ENCODE assay signal across 8 cellular contexts in the genomic region with DNA sequence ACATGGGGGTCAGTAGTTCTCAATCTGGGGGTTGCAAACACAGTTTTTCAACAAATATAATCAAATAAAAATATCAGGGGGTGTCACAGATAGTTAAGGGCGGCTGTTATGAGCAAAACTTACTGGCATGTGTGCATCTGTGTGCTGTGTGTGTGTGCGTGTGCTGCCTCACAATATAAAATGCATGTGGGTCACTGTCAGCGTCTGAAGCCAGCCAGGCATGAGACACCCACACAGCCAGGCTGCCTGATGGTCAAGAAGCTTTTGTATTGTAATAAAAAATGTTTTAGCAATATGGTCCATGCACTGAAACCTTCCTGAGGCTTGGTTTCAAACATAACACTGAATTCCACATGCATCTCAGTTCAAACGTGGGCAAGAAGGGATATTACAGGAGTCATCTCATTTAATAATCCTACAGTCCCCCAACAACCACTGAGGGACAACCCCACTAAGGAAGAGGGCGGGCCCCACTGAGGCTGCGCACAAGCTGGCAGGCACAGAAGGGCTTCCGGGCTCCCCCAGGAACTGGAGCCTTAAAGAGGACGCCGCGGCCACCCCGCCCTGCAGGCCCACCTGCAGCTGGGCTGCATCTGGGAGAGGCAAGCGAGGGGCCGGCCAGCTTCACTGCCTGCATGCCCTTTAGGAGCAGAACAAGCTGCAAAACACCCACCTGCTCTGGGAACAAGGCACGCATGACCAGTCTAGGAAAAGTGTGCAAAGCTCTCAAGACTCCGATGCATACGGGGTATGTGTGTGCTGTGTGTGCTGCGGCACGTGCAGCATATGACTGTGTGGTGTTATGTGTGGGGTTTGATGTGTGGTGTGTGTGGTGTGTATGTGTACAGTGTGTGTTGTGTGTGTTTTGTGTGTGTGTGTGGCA. TPM values are rescaled to one million over a fixed set of nuclear protein-coding genes. Genes with fewer than 3 reads are reported as not detected.
DNase-seq lines count a peak whose midpoint lies in the region; ATAC-seq, FAIRE-seq and TF ChIP-seq lines count a peak whose summit lies in the region.

No MANE protein-coding gene starts in this region.

- peak overlapping the region; percentile 73 to 77 for H3K27ac ChIP-seq in kidney (ENCODE audit: low read depth in 2 of 2, low read length in 2 of 2)
- H3K27ac ChIP-seq in upper lobe of left lung = peak overlapping the region in 1 of 4 donors; percentile 13

- H3K27me3 ChIP-seq in upper lobe of left lung = no peaks in the 10 kb centered on the region

- peaks cover 90% of the 10 kb centered on the region for H3K4me1 Mint-ChIP-seq in activated CD4-positive, alpha-beta memory T cell treated with anti-CD3 and anti-CD28 coated beads, Interleukin-2, amount 10 ng/mL, durations not matched to agents 7 days and 5 days

- intact Hi-C loops in kidney (cut with DNase I) = no loop called here

- CTCF ChIA-PET in activated CD4-positive, alpha-beta memory T cell treated with anti-CD3 and anti-CD28 coated beads, Interleukin-2, amount 10 ng/mL, durations not matched to agents 7 days and 5 days (lab: Charles Lee) = interaction anchor here (1.0 to 1.8 kb wide), 2 partner anchors 18 to 65 kb away, joined by 3 to 13 read pairs; no protein-coding TSS in a partner anchor

- H3K4me3 Mint-ChIP-seq in activated CD4-positive, alpha-beta memory T cell treated with anti-CD3 and anti-CD28 coated beads, Interleukin-2, amount 10 ng/mL, durations not matched to agents 7 days and 5 days = peak overlapping the region; percentile 80

- peak; percentile 59 for ATAC-seq in HG03135 (IDR thresholded peaks at IDR 0.05; ENCODE audit: unreplicated experiment)
- ATAC-seq in upper lobe of left lung (ENCODE audit: low FRiP score in 2 of 2) = peak; percentile 56 to 59

- no peak for TF ChIP-seq EP300 in upper lobe of left lung (IDR thresholded peaks at IDR 0.05)

- peak; percentile 71 for DNase-seq in GM19240 (ENCODE audit: insufficient read length, low spot score)
- peak; percentile 67 for DNase-seq in activated CD4-positive, alpha-beta memory T cell treated with anti-CD3 and anti-CD28 coated beads, Interleukin-2, amount 10 ng/mL, durations not matched to agents 7 days and 5 days
- no peak for DNase-seq in kidney
- DNase-seq in upper lobe of left lung = peak in 1 of 2 donors; percentile 84
- no peak for DNase-seq in HK-2 (ENCODE audit: unreplicated experiment)
- DNase-seq in AML-193 (lab: John Stamatoyannopoulos, UW) = no peak
- DNase-seq in NCI-H446 treated with DMSO at 0.1 percent for 48 hours (lab: John Stamatoyannopoulos, UW) = no peak

- WGBS in upper lobe of left lung, 2 donors = 71 to 79% methylated on average over 12 to 18 of the region's 18 CpGs

- H3K27me3 Mint-ChIP-seq in activated CD4-positive, alpha-beta memory T cell treated with anti-CD3 and anti-CD28 coated beads, Interleukin-2, amount 10 ng/mL, durations not matched to agents 7 days and 5 days = no peaks in the 10 kb centered on the region

- TF ChIP-seq CTCF in kidney (IDR thresholded peaks at IDR 0.05; ENCODE audit: borderline replicate concordance, extremely low read depth, insufficient read depth) (no peak), upper lobe of left lung (IDR thresholded peaks at IDR 0.05) (no peak)

- H3K4me1 ChIP-seq in kidney (ENCODE audit: control insufficient read depth in 1 of 2, insufficient read depth in 1 of 2, low read depth in 1 of 2, low read length in 2 of 2) (peaks cover 30 to 31% of the 10 kb centered on the region in 2 donors), upper lobe of left lung (peaks cover 0 to 5% (median 1%) of the 10 kb centered on the region in 4 donors)

- TF ChIP-seq POLR2A in upper lobe of left lung (IDR thresholded peaks at IDR 0.05) = no peak

- H3K9ac ChIP-seq in kidney (ENCODE audit: low read length in 2 of 2) = peak overlapping the region in 1 of 2 donors; percentile 41

- peaks cover 72% of the 10 kb centered on the region for H3K36me3 Mint-ChIP-seq in activated CD4-positive, alpha-beta memory T cell treated with anti-CD3 and anti-CD28 coated beads, Interleukin-2, amount 10 ng/mL, durations not matched to agents 7 days and 5 days (ENCODE audit: low read depth)

- H3K9me3 Mint-ChIP-seq in activated CD4-positive, alpha-beta memory T cell treated with anti-CD3 and anti-CD28 coated beads, Interleukin-2, amount 10 ng/mL, durations not matched to agents 7 days and 5 days = peaks cover 1% of the 10 kb centered on the region

- POLR2A ChIA-PET in activated CD4-positive, alpha-beta memory T cell treated with anti-CD3 and anti-CD28 coated beads, Interleukin-2, amount 10 ng/mL, durations not matched to agents 7 days and 5 days (lab: Charles Lee) = interaction anchor here (0.8 to 3.9 kb wide), 14 partner anchors 10 to 193 kb away, joined by 3 to 21 read pairs (median 4); no protein-coding TSS in a partner anchor

- no peak for FAIRE-seq in kidney (lab: Jason Lieb, UNC)

- H3K36me3 ChIP-seq in kidney (ENCODE audit: control insufficient read depth in 1 of 2, insufficient read depth in 2 of 2, low read length in 2 of 2) (peaks cover 2 to 5% of the 10 kb centered on the region in 2 donors), upper lobe of left lung (no peaks in the 10 kb centered on the region)

- H3K27ac Mint-ChIP-seq in activated CD4-positive, alpha-beta memory T cell treated with anti-CD3 and anti-CD28 coated beads, Interleukin-2, amount 10 ng/mL, durations not matched to agents 7 days and 5 days = peak overlapping the region; percentile 89

- no peaks in the 10 kb centered on the region for H3K9me3 ChIP-seq in kidney (ENCODE audit: control insufficient read depth in 1 of 2, low read length in 2 of 2)
- H3K9me3 ChIP-seq in upper lobe of left lung = no peaks in the 10 kb centered on the region

- H3K4me3 ChIP-seq in kidney (ENCODE audit: low read length in 2 of 2) (peak overlapping the region in 1 of 2 donors; percentile 10), upper lobe of left lung (peak overlapping the region in 3 of 4 donors; percentile 16 to 32 (median 26))

RNA-seq across cellular contexts. Expression of a gene that starts 14.1 kb away (rescaled TPM):
- 100 to 1,000 TPM; 339 to 350 TPM for total RNA-seq in activated CD4-positive, alpha-beta memory T cell treated with anti-CD3 and anti-CD28 coated beads, Interleukin-2, amount 10 ng/mL, durations not matched to agents 7 days and 5 days
- total RNA-seq in kidney (147 TPM), upper lobe of left lung (10 to 100 TPM; 24.6 to 61.3 (median 41.8) TPM)
- 18.9 TPM for polyA plus RNA-seq in kidney (ENCODE audit: insufficient read depth, low read depth, low replicate concordance)

Comparison
In these comparisons a context has a peak if more than half of its experiments do, and no peak if none do; other contexts are left out.
1. DNase-seq: peak in GM19240 (single experiment) and activated CD4-positive, alpha-beta memory T cell treated with anti-CD3 and anti-CD28 coated beads, Interleukin-2, amount 10 ng/mL, durations not matched to agents 7 days and 5 days (single experiment); none in kidney (single experiment), HK-2 (single experiment), AML-193 (0 of 2) and NCI-H446 treated with DMSO at 0.1 percent for 48 hours (single experiment).